15 cellular contexts compared by ENCODE assay signal in the genomic region with DNA sequence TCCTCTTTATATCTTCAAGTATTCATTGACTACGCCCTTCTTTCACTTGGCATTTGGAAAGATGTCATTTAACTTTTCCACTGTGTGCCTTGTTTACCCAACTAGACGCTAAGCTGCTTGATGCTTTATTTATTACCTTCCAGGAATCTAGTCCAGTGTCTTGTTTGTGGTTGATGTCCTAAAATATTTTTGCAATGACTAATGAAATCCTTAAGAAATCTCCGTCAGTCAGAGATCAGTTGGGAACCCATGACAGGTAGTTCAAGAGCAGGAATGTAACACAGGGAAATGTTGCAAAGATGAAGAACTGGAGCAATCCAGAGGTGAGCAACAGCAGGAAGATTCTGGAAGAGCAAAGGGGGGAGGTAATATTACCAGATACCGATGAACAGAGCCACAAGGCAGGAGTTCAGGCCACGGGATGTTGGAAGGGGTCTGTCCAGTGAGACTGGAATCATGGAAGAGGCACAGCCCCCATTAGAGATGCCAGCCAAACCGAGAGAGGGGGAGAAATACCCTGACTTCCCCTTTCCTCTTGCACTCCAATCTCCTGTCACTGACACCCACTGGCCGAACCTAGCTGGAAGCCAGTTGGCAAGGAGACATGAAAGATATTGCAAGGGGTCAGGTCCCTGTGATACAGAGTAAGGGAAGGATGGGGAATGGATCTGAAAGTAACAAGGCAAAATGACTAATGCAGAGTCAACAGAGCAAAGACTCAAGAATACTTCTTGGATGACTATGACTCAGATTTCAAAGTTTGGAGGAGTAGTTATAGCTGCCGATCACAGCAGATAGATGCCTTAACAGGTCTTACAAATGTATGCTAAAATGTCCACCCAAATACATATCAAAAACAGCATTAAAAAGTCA.
A peak's percentile ranks its signal among the peaks of the same experiment; 100 is the strongest.
DNase-seq lines count a peak whose midpoint lies in the region; ATAC-seq and TF ChIP-seq lines count a peak whose summit lies in the region.
"Had no signal": no experiment of that assay in that cellular context is flagged by ENCODE, and none has a peak within 500 bp of the region (broad histone marks: within the 10 kb centered on the region; RNA-seq: fewer than 3 reads in every experiment).

No MANE protein-coding gene starts in this region.

- no peaks in the 10 kb centered on the region for H3K9me3 ChIP-seq in HEK293 (ENCODE audit: control insufficient read depth, insufficient read depth, low read depth, low read length)
- no peaks in the 10 kb centered on the region for H3K9me3 ChIP-seq in SJSA1 (replicated peaks)
- H3K9me3 ChIP-seq: BE2C, esophagus squamous epithelium, upper lobe of right lung had no signal

- peaks cover 2 to 5% of the 10 kb centered on the region in 2 donors for H3K27me3 Mint-ChIP-seq in T-cell
- H3K27me3 Mint-ChIP-seq: activated CD4-positive, alpha-beta T cell treated with anti-CD3 and anti-CD28 coated beads for 36 hours; activated T-cell treated with anti-CD3 and anti-CD28 coated beads, Interleukin-2, amount 50 U/mL, for 24 hours; T-helper 17 cell had no signal

- CTCF ChIA-PET in HEK293 (lab: Yijun Ruan, JAX), result interaction anchor here (0.6 to 0.8 kb wide), 3 partner anchors 12 to 1457 kb away, joined by 3 to 4 read pairs (median 3); no protein-coding TSS in a partner anchor
- CTCF ChIA-PET in T-cell (lab: Charles Lee), result no interaction called here

- H3K4me3 Mint-ChIP-seq in T-cell, result no peak overlapping the region
- H3K4me3 Mint-ChIP-seq: activated CD4-positive, alpha-beta T cell treated with anti-CD3 and anti-CD28 coated beads for 36 hours; activated T-cell treated with anti-CD3 and anti-CD28 coated beads, Interleukin-2, amount 50 U/mL, for 24 hours; T-helper 17 cell had no signal

- H3K9me3 Mint-ChIP-seq in T-cell, result peaks cover 0 to 3% (median 0%) of the 10 kb centered on the region in 3 donors
- H3K9me3 Mint-ChIP-seq: activated T-cell treated with anti-CD3 and anti-CD28 coated beads, Interleukin-2, amount 50 U/mL, for 24 hours had no signal

- POLR2A ChIA-PET in HEK293 (lab: Yijun Ruan, JAX) (no interaction called here), T-cell (lab: Charles Lee) (no interaction called here)

- DNase-seq in SJSA1 (ENCODE audit: low read depth in 1 of 2, low spot score in 2 of 2) (peak in 1 of 2 experiments; percentile 16), glomerular visceral epithelial cell (ENCODE audit: extremely low spot score) (peak; percentile 25), C1 segment of cervical spinal cord (lab: John Stamatoyannopoulos, UW) (no peak), T-cell (no peak), dermis blood vessel endothelial cell (no peak)
- no peak for DNase-seq in activated CD4-positive, alpha-beta T cell treated with anti-CD3 and anti-CD28 coated beads, Interleukin-2, amount 50 U/mL, for 4 hours
- DNase-seq: activated CD4-positive, alpha-beta T cell treated with anti-CD3 and anti-CD28 coated beads for 36 hours; activated T-cell treated with anti-CD3 and anti-CD28 coated beads, Interleukin-2, amount 50 U/mL, for 24 hours; BE2C; cortex of kidney; esophagus squamous epithelium; T-helper 17 cell; upper lobe of right lung had no signal

- H3K27ac ChIP-seq in ACC112 (ENCODE audit: low read depth, low read length) (peak overlapping the region; percentile 46; the same call in 1 of the 2 replicates), HEK293 (ENCODE audit: extremely low read depth, low read depth, low read length) (no peak overlapping the region), SJSA1 (peak overlapping the region; percentile 45; the same call in 1 of the 2 replicates)
- H3K27ac ChIP-seq: esophagus squamous epithelium, upper lobe of right lung had no signal

- H3K4me3 ChIP-seq in ACC112 (ENCODE audit: low read depth, low read length) (peak overlapping the region; percentile 33; the same call in 1 of the 2 replicates), HEK293 (ENCODE audit: low read depth, low read length) (no peak overlapping the region), SJSA1 (no peak overlapping the region)
- H3K4me3 ChIP-seq: esophagus squamous epithelium, upper lobe of right lung had no signal

- TF ChIP-seq CTCF in HEK293 (tag by site-specific recombination; IDR thresholded peaks at IDR 0.05), result no peak

- H3K27me3 ChIP-seq in ACC112 (ENCODE audit: insufficient read depth, low read length) (no peaks in the 10 kb centered on the region), SJSA1 (replicated peaks) (no peaks in the 10 kb centered on the region)
- H3K27me3 ChIP-seq: BE2C, esophagus squamous epithelium, upper lobe of right lung had no signal

- no peaks in the 10 kb centered on the region for H3K79me2 ChIP-seq in ACC112 (ENCODE audit: control insufficient read depth, insufficient read depth, low read length, unreplicated experiment)

- H3K4me1 Mint-ChIP-seq in T-cell, result no peaks in the 10 kb centered on the region
- H3K4me1 Mint-ChIP-seq: activated CD4-positive, alpha-beta T cell treated with anti-CD3 and anti-CD28 coated beads for 36 hours; T-helper 17 cell had no signal

- peaks cover 15% of the 10 kb centered on the region for H3K4me1 ChIP-seq in ACC112 (ENCODE audit: control insufficient read depth, insufficient read depth, low read length, unreplicated experiment)
- no peaks in the 10 kb centered on the region; the same call in 1 of the 2 replicates for H3K4me1 ChIP-seq in HEK293 (ENCODE audit: control insufficient read depth, insufficient read depth, low read length)
- peaks cover 13% of the 10 kb centered on the region for H3K4me1 ChIP-seq in SJSA1 (replicated peaks)
- H3K4me1 ChIP-seq: BE2C, esophagus squamous epithelium, upper lobe of right lung had no signal

- no peak for ATAC-seq in T-cell (replicated peaks in 1 of 4)
- ATAC-seq: activated CD4-positive, alpha-beta T cell treated with anti-CD3 and anti-CD28 coated beads for 36 hours; T-helper 17 cell; upper lobe of right lung had no signal

- H3K36me3 ChIP-seq in ACC112 (ENCODE audit: insufficient read depth, low read length) (no peaks in the 10 kb centered on the region), HEK293 (ENCODE audit: control insufficient read depth in 2 of 2, insufficient read depth in 1 of 2, low read length in 2 of 2) (no peaks in the 10 kb centered on the region), SJSA1 (no peaks in the 10 kb centered on the region)
- H3K36me3 ChIP-seq: BE2C, esophagus squamous epithelium, upper lobe of right lung had no signal

- peak overlapping the region; percentile 55 for H2AFZ ChIP-seq in ACC112 (ENCODE audit: low read length, unreplicated experiment)

- no peak overlapping the region for H3K27ac Mint-ChIP-seq in T-cell
- H3K27ac Mint-ChIP-seq: activated CD4-positive, alpha-beta T cell treated with anti-CD3 and anti-CD28 coated beads for 36 hours; activated T-cell treated with anti-CD3 and anti-CD28 coated beads, Interleukin-2, amount 50 U/mL, for 24 hours; T-helper 17 cell had no signal

- no peaks in the 10 kb centered on the region for H3K36me3 Mint-ChIP-seq in T-cell

TF ChIP-seq in HEK293, 187 proteins besides CTCF, POLR2A, EP300 and RAD21:
- peak; percentile 13; the same call in 1 of the 2 replicates for TF ChIP-seq ZBTB17 (tag by site-specific recombination; IDR thresholded peaks at IDR 0.05)
- TF ChIP-seq, protein P1, sequence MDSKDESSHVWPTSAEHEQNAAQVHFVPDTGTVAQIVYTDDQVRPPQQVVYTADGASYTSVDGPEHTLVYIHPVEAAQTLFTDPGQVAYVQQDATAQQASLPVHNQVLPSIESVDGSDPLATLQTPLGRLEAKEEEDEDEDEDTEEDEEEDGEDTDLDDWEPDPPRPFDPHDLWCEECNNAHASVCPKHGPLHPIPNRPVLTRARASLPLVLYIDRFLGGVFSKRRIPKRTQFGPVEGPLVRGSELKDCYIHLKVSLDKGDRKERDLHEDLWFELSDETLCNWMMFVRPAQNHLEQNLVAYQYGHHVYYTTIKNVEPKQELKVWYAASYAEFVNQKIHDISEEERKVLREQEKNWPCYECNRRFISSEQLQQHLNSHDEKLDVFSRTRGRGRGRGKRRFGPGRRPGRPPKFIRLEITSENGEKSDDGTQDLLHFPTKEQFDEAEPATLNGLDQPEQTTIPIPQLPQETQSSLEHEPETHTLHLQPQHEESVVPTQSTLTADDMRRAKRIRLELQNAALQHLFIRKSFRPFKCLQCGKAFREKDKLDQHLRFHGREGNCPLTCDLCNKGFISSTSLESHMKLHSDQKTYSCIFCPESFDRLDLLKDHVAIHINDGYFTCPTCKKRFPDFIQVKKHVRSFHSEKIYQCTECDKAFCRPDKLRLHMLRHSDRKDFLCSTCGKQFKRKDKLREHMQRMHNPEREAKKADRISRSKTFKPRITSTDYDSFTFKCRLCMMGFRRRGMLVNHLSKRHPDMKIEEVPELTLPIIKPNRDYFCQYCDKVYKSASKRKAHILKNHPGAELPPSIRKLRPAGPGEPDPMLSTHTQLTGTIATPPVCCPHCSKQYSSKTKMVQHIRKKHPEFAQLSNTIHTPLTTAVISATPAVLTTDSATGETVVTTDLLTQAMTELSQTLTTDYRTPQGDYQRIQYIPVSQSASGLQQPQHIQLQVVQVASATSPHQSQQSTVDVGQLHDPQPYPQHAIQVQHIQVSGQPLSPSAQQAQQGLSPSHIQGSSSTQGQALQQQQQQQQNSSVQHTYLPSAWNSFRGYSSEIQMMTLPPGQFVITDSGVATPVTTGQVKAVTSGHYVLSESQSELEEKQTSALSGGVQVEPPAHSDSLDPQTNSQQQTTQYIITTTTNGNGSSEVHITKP (tag by site-specific recombination; IDR thresholded peaks at IDR 0.05), result peak; percentile 55
- TF ChIP-seq ZBTB48 (tag by site-specific recombination; IDR thresholded peaks at IDR 0.05), result peak; percentile 62; the same call in 1 of the 2 replicates
- TF ChIP-seq, protein P2, sequence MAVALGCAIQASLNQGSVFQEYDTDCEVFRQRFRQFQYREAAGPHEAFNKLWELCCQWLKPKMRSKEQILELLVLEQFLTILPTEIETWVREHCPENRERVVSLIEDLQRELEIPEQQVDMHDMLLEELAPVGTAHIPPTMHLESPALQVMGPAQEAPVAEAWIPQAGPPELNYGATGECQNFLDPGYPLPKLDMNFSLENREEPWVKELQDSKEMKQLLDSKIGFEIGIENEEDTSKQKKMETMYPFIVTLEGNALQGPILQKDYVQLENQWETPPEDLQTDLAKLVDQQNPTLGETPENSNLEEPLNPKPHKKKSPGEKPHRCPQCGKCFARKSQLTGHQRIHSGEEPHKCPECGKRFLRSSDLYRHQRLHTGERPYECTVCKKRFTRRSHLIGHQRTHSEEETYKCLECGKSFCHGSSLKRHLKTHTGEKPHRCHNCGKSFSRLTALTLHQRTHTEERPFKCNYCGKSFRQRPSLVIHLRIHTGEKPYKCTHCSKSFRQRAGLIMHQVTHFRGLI (tag by site-specific recombination; IDR thresholded peaks at IDR 0.05), result no peak
- TF ChIP-seq HOXC10 (CRISPR knock-in tag; IDR thresholded peaks at IDR 0.05), result no peak
- no peak for TF ChIP-seq YY1 (tag by site-specific recombination; IDR thresholded peaks at IDR 0.05)
- TF ChIP-seq ZNF600 (tag by site-specific recombination; IDR thresholded peaks at IDR 0.05), result 0 out of 2 replicates have a peak, but pooled peaks have one; percentile 19
